ENCODE assay signal across 32 cellular contexts in genomic region chr1:171366816-171367215, GRCh38.
"Had no signal": no experiment of that assay in that cellular context is flagged by ENCODE, and none has a peak within 500 bp of the region (broad histone marks: within the 10 kb centered on the region; RNA-seq: fewer than 3 reads in every experiment).

No MANE protein-coding gene starts in this region.

- H3K9me3 ChIP-seq: neutrophil, right lobe of liver, vagina had no signal

- H3K4me3 ChIP-seq: cardiac muscle cell, coronary artery, dorsolateral prefrontal cortex, gastroesophageal sphincter, hepatocyte, left ventricle myocardium inferior, lung, right lobe of liver, vagina had no signal

- H3K27me3 ChIP-seq: cardiac muscle cell, dorsolateral prefrontal cortex, gastroesophageal sphincter, hepatocyte, neutrophil, right lobe of liver, vagina had no signal

- ATAC-seq: activated CD4-positive, alpha-beta T cell treated with anti-CD3 and anti-CD28 coated beads for 36 hours; activated T-cell treated with anti-CD3 and anti-CD28 coated beads, Interleukin-2, amount 50 U/mL, for 72 hours; effector memory CD8-positive, alpha-beta T cell; natural killer cell treated with Interleukin-12 subunit alpha and Interleukin-12 subunit beta and Interleukin-15 and Interleukin-18, amount 100 ng/mL, for 72 hours; stimulated activated memory B cell treated with anti-CD40 and anti-IgM and Interleukin-4, amounts not matched to agents 10 μg/mL and 1 μg/mL and 100 μg/mL, for 72 hours; stimulated activated naive CD8-positive, alpha-beta T cell treated with anti-CD3 and anti-CD28 coated beads, Interleukin-15, amount 100 ng/mL, for 72 hours had no signal

- DNase-seq: activated CD4-positive, alpha-beta T cell treated with anti-CD3 and anti-CD28 coated beads for 36 hours; activated CD4-positive, CD25-positive, alpha-beta regulatory T cell; activated effector memory CD4-positive, alpha-beta T cell treated with Interleukin-2 at 50 U/mL for 16 hours; activated naive CD4-positive, alpha-beta T cell treated with Interleukin-2 at 50 U/mL for 16 hours; activated T-cell treated with anti-CD3 and anti-CD28 coated beads for 4 hours; activated T-cell treated with anti-CD3 and anti-CD28 coated beads, Interleukin-2, amount 50 U/mL, for 72 hours; aorta; cerebellar nuclear complex; dorsolateral prefrontal cortex; effector memory CD8-positive, alpha-beta T cell; erythroblast; kidney; left ventricle myocardium inferior; mesendoderm; right lobe of liver; stimulated activated CD4-positive, alpha-beta T cell treated with anti-CD3 and anti-CD28 coated beads, Interleukin-12 subunit alpha, Interleukin-12 subunit beta, amount 100 ng/mL, for 4 hours; stimulated activated CD4-positive, alpha-beta T cell treated with anti-CD3 and anti-CD28 coated beads, Interleukin-4, amount 100 ng/mL, for 1 hour; stimulated activated naive CD8-positive, alpha-beta T cell treated with anti-CD3 and anti-CD28 coated beads, Interleukin-15, amount 100 ng/mL, for 72 hours; substantia nigra; T-helper 2 cell had no signal

- H3K9me3 Mint-ChIP-seq: effector memory CD8-positive, alpha-beta T cell; type B pancreatic cell had no signal

- H3K27me3 Mint-ChIP-seq: type B pancreatic cell had no signal

- H3K36me3 ChIP-seq: cardiac muscle cell, gastroesophageal sphincter, left ventricle myocardium inferior, neutrophil, right lobe of liver, vagina had no signal

- H3K4me1 Mint-ChIP-seq: activated CD4-positive, alpha-beta T cell treated with anti-CD3 and anti-CD28 coated beads for 36 hours; brain; stimulated activated memory B cell treated with anti-CD40 and anti-IgM and Interleukin-4, amounts not matched to agents 10 μg/mL and 1 μg/mL and 100 μg/mL, for 72 hours had no signal

- H3K36me3 Mint-ChIP-seq: activated naive CD8-positive, alpha-beta T cell; brain; stimulated activated memory B cell treated with anti-CD40 and anti-IgM and Interleukin-4, amounts not matched to agents 10 μg/mL and 1 μg/mL and 100 μg/mL, for 72 hours; type B pancreatic cell had no signal

- H3K4me1 ChIP-seq: left ventricle myocardium inferior, vagina had no signal

- H3K27ac Mint-ChIP-seq: activated CD4-positive, alpha-beta T cell treated with anti-CD3 and anti-CD28 coated beads for 36 hours; activated naive CD8-positive, alpha-beta T cell; activated T-cell treated with anti-CD3 and anti-CD28 coated beads, Interleukin-2, amount 50 U/mL, for 72 hours; brain; effector memory CD8-positive, alpha-beta T cell; natural killer cell treated with Interleukin-12 subunit alpha and Interleukin-12 subunit beta and Interleukin-15 and Interleukin-18, amount 100 ng/mL, for 72 hours; stimulated activated memory B cell treated with anti-CD40 and anti-IgM and Interleukin-4, amounts not matched to agents 10 μg/mL and 1 μg/mL and 100 μg/mL, for 72 hours; stimulated activated naive CD8-positive, alpha-beta T cell treated with anti-CD3 and anti-CD28 coated beads, Interleukin-15, amount 100 ng/mL, for 72 hours; type B pancreatic cell had no signal

- H3K27ac ChIP-seq: cardiac muscle cell, coronary artery, dorsolateral prefrontal cortex, gastroesophageal sphincter, hepatocyte, left ventricle myocardium inferior, neutrophil, right lobe of liver, vagina had no signal

- H3K4me3 Mint-ChIP-seq: activated CD4-positive, alpha-beta T cell treated with anti-CD3 and anti-CD28 coated beads for 36 hours; activated naive CD8-positive, alpha-beta T cell; activated T-cell treated with anti-CD3 and anti-CD28 coated beads, Interleukin-2, amount 50 U/mL, for 72 hours; brain; effector memory CD8-positive, alpha-beta T cell; natural killer cell treated with Interleukin-12 subunit alpha and Interleukin-12 subunit beta and Interleukin-15 and Interleukin-18, amount 100 ng/mL, for 72 hours; stimulated activated memory B cell treated with anti-CD40 and anti-IgM and Interleukin-4, amounts not matched to agents 10 μg/mL and 1 μg/mL and 100 μg/mL, for 72 hours; stimulated activated naive CD8-positive, alpha-beta T cell treated with anti-CD3 and anti-CD28 coated beads, Interleukin-15, amount 100 ng/mL, for 72 hours; type B pancreatic cell had no signal
